ENCODE assay signal across 16 cellular contexts in genomic region chr5:107736608-107737007, GRCh38.
DNase-seq lines count a peak whose midpoint lies in the region; ATAC-seq and TF ChIP-seq lines count a peak whose summit lies in the region.
"Had no signal": no experiment of that assay in that cellular context is flagged by ENCODE, and none has a peak within 500 bp of the region (broad histone marks: within the 10 kb centered on the region; RNA-seq: fewer than 3 reads in every experiment).

No MANE protein-coding gene starts in this region.

- no peak overlapping the region for H3K4me3 ChIP-seq in choroid plexus epithelial cell (ENCODE audit: low read depth, low read length)
- H3K4me3 ChIP-seq: K562 had no signal

- no peak for ATAC-seq in GM18517 (IDR thresholded peaks at IDR 0.05; ENCODE audit: unreplicated experiment)
- ATAC-seq: K562 had no signal

- peak; percentile 6 for DNase-seq in EL
- DNase-seq in NCI-H226 = peak; percentile 47
- DNase-seq in choroid plexus epithelial cell (ENCODE audit: low read depth) = peak; percentile 53
- peak; percentile 41 for DNase-seq in non-pigmented ciliary epithelial cell (ENCODE audit: low read depth)
- DNase-seq in cerebellar cortex (ENCODE audit: low spot score) = no peak
- no peak for DNase-seq in activated effector memory CD4-positive, alpha-beta T cell treated with Interleukin-2 at 50 U/mL for 16 hours
- no peak for DNase-seq in NCI-H2227 treated with DMSO at 0.1 percent for 48 hours (lab: John Stamatoyannopoulos, UW)
- DNase-seq: BE2C; CD4-positive, alpha-beta memory T cell; DMS79 treated with DMSO at 0.1 percent for 48 hours; NCI-H1048; NCI-H2107; NCI-H446 treated with DMSO at 0.1 percent for 48 hours; NCI-H748 treated with DMSO at 0.1 percent for 48 hours had no signal

- TF ChIP-seq CTCF in choroid plexus epithelial cell (conservative IDR thresholded peaks at IDR 0.05; ENCODE audit: low read depth, low read length) = no peak

Comparison
In these comparisons a context has a peak if more than half of its experiments do, and no peak if none do; other contexts are left out.
1. DNase-seq: peak in EL (single experiment), NCI-H226 (single experiment), choroid plexus epithelial cell (single experiment) and non-pigmented ciliary epithelial cell (single experiment); none in cerebellar cortex (single experiment), activated effector memory CD4-positive, alpha-beta T cell treated with Interleukin-2 at 50 U/mL for 16 hours (single experiment) and NCI-H2227 treated with DMSO at 0.1 percent for 48 hours (single experiment).